Comparison of ENCODE assay signal across 8 cellular contexts in the genomic region with DNA sequence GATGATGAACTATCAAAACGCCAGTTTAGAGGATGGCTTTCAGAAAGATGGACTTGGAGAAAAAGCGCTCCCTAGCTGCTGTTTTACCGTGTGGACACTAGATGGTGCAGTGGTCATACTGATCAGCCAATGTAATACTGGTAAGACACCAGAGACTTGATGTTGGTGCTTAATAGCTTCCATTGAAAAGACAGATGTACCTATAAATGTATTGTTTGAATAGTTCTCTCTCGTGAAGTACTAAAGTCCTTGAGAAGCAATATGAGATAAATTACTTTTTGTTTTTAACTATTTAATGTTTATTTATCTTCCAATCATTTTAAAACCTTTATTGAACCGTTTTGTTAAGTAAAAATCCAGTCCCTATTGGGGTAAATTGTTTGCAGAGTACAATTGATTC.
DNase-seq lines count a peak whose midpoint lies in the region; ATAC-seq and TF ChIP-seq lines count a peak whose summit lies in the region.

No MANE protein-coding gene starts in this region.

- H3K4me3 ChIP-seq in AG10803 (ENCODE audit: low read length) = peak overlapping the region; percentile 11

- peak; percentile 96 for TF ChIP-seq CTCF in AG10803 (conservative IDR thresholded peaks at IDR 0.05; ENCODE audit: low read length)

- ATAC-seq in GM18502 (IDR thresholded peaks at IDR 0.05; ENCODE audit: poor library complexity, unreplicated experiment) (peak; percentile 92), HG02973 (IDR thresholded peaks at IDR 0.05; ENCODE audit: unreplicated experiment) (peak; percentile 91), T-helper 17 cell (peak; percentile 99)

- H3K4me3 Mint-ChIP-seq in T-helper 17 cell = no peak overlapping the region

- DNase-seq in AG10803 (ENCODE audit: low read depth) (peak; percentile 87), NCI-H1930 (lab: John Stamatoyannopoulos, UW) (peak; percentile 1 to 52), T-helper 17 cell (peak in 2 of 3 donors; percentile 13 to 34), cerebellar cortex (ENCODE audit: low spot score) (peak; percentile 88), kidney glomerular epithelial cell (lab: John Stamatoyannopoulos, UW) (peak; percentile 72)
- peak; percentile 41 for DNase-seq in stimulated activated CD8-positive, alpha-beta memory T cell treated with anti-CD3 and anti-CD28 coated beads, Interleukin-12 subunit alpha, Interleukin-12 subunit beta, amount 100 ng/mL, for 1 hour (ENCODE audit: low read depth)

- no peak overlapping the region for H3K27ac Mint-ChIP-seq in T-helper 17 cell

- no peaks in the 10 kb centered on the region for H3K9me3 ChIP-seq in T-helper 17 cell (ENCODE audit: control insufficient read depth, low read length, poor library complexity, severe bottlenecking)

- no peaks in the 10 kb centered on the region for H3K36me3 Mint-ChIP-seq in T-helper 17 cell (ENCODE audit: low read depth)

- no peaks in the 10 kb centered on the region for H3K27me3 Mint-ChIP-seq in T-helper 17 cell

- H3K4me1 Mint-ChIP-seq in T-helper 17 cell = peaks cover 19% of the 10 kb centered on the region

Comparison
In these comparisons a context has a peak if more than half of its experiments do, and no peak if none do; other contexts are left out.
1. Peak in every context shown above with its lines: DNase-seq, ATAC-seq and H3K4me3 ChIP-seq.
2. DNase-seq: peak in every context shown above with its lines; median percentile 88 in cerebellar cortex; 87 in AG10803; 72 in kidney glomerular epithelial cell; 41 in stimulated activated CD8-positive, alpha-beta memory T cell treated with anti-CD3 and anti-CD28 coated beads, Interleukin-12 subunit alpha, Interleukin-12 subunit beta, amount 100 ng/mL, for 1 hour; 26 in NCI-H1930; 24 in T-helper 17 cell.